28 cellular contexts compared by ENCODE assay signal in the genomic region with DNA sequence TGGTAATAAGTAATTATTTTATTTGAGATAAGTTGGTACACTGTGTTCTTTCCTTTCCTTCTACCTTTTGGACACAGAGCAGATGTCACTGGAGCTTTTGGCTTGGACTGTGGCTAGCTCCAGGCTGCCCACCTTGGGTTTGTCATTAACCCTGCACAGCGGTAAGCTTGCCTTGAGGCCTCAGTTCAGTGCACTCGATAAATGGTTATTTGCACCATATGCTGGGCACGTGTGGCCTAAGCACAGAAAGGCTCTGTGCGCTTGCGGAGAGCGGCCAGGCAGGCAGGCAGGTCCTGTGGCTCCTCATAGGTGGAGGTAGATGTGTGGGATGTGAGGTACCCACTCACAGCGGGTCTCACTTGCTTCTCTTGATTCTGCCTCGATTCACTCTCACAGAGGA.
"Had no signal": no experiment of that assay in that cellular context is flagged by ENCODE, and none has a peak within 500 bp of the region (broad histone marks: within the 10 kb centered on the region; RNA-seq: fewer than 3 reads in every experiment).

No MANE protein-coding gene starts in this region.

- H3K27ac ChIP-seq: neutrophil, pancreas, psoas muscle, right lobe of liver, sigmoid colon, suprapubic skin, testis, tibial artery, transverse colon, upper lobe of left lung, vagina had no signal

- H3K36me3 Mint-ChIP-seq: natural killer cell treated with Interleukin-12 subunit alpha and Interleukin-12 subunit beta and Interleukin-15 and Interleukin-18, amount 100 ng/mL, for 72 hours; stimulated activated memory B cell treated with anti-CD40 and anti-IgM and Interleukin-4, amounts not matched to agents 10 μg/mL and 1 μg/mL and 100 μg/mL, for 72 hours had no signal

- H3K4me3 Mint-ChIP-seq: naive thymus-derived CD8-positive, alpha-beta T cell; natural killer cell treated with Interleukin-12 subunit alpha and Interleukin-12 subunit beta and Interleukin-15 and Interleukin-18, amount 100 ng/mL, for 72 hours; nephron progenitor cell; neural crest cell; stimulated activated memory B cell treated with anti-CD40 and anti-IgM and Interleukin-4, amounts not matched to agents 10 μg/mL and 1 μg/mL and 100 μg/mL, for 72 hours; stimulated activated naive CD8-positive, alpha-beta T cell treated with anti-CD3 and anti-CD28 coated beads, Interleukin-15, amount 100 ng/mL, for 72 hours had no signal

- H3K27ac Mint-ChIP-seq: naive thymus-derived CD8-positive, alpha-beta T cell; natural killer cell treated with Interleukin-12 subunit alpha and Interleukin-12 subunit beta and Interleukin-15 and Interleukin-18, amount 100 ng/mL, for 72 hours; nephron progenitor cell; progenitor cell of endocrine pancreas; stimulated activated memory B cell treated with anti-CD40 and anti-IgM and Interleukin-4, amounts not matched to agents 10 μg/mL and 1 μg/mL and 100 μg/mL, for 72 hours; stimulated activated naive CD8-positive, alpha-beta T cell treated with anti-CD3 and anti-CD28 coated beads, Interleukin-15, amount 100 ng/mL, for 72 hours had no signal

- ATAC-seq: naive thymus-derived CD8-positive, alpha-beta T cell; natural killer cell treated with Interleukin-12 subunit alpha and Interleukin-12 subunit beta and Interleukin-15 and Interleukin-18, amount 100 ng/mL, for 72 hours; pancreas; psoas muscle; right cardiac atrium; right lobe of liver; stimulated activated memory B cell treated with anti-CD40 and anti-IgM and Interleukin-4, amounts not matched to agents 10 μg/mL and 1 μg/mL and 100 μg/mL, for 72 hours; stimulated activated naive CD8-positive, alpha-beta T cell treated with anti-CD3 and anti-CD28 coated beads, Interleukin-15, amount 100 ng/mL, for 72 hours; stimulated activated naive CD8-positive, alpha-beta T cell treated with anti-CD3 and anti-CD28 coated beads, Interleukin-15, Interleukin-2, amounts not matched to agents 100 U/mL and 50 U/mL, for 24 hours had no signal

- H3K9me3 Mint-ChIP-seq: natural killer cell treated with Interleukin-12 subunit alpha and Interleukin-12 subunit beta and Interleukin-15 and Interleukin-18, amount 100 ng/mL, for 72 hours; nephron progenitor cell; neural crest cell had no signal

- H3K27me3 ChIP-seq: pancreas, right lobe of liver, testis, tibial artery, upper lobe of left lung, vagina had no signal

- H3K4me1 Mint-ChIP-seq: stimulated activated memory B cell treated with anti-CD40 and anti-IgM and Interleukin-4, amounts not matched to agents 10 μg/mL and 1 μg/mL and 100 μg/mL, for 72 hours had no signal

- H3K36me3 ChIP-seq: neutrophil, pancreas, right lobe of liver, sigmoid colon, suprapubic skin, tibial artery, transverse colon, upper lobe of left lung, vagina had no signal

- DNase-seq: naive thymus-derived CD8-positive, alpha-beta T cell; nephron progenitor cell; nucleus accumbens; pancreas; psoas muscle; right cardiac atrium; right lobe of liver; sigmoid colon; small intestine; stimulated activated CD4-positive, alpha-beta T cell treated with anti-CD3 and anti-CD28 coated beads, Interleukin-15, amount 100 ng/mL, for 24 hours; stimulated activated CD4-positive, alpha-beta T cell treated with anti-CD3 and anti-CD28 coated beads, Interleukin-2, amount 100 ng/mL, for 24 hours; stimulated activated CD4-positive, alpha-beta T cell treated with anti-CD3 and anti-CD28 coated beads, Interleukin-4, amount 100 ng/mL, for 1 hour; stimulated activated CD4-positive, alpha-beta T cell treated with anti-CD3 and anti-CD28 coated beads, Interleukin-4, amount 100 ng/mL, for 4 hours; stimulated activated CD8-positive, alpha-beta memory T cell treated with anti-CD3 and anti-CD28 coated beads, Interleukin-4, amount 100 ng/mL, for 48 hours; stimulated activated naive CD4-positive, alpha-beta T cell; stimulated activated naive CD8-positive, alpha-beta T cell treated with anti-CD3 and anti-CD28 coated beads, Interleukin-15, amount 100 ng/mL, for 72 hours; stimulated activated naive CD8-positive, alpha-beta T cell treated with anti-CD3 and anti-CD28 coated beads, Interleukin-15, Interleukin-2, amounts not matched to agents 100 U/mL and 50 U/mL, for 24 hours; testis; tibial artery; transverse colon had no signal

- H3K4me1 ChIP-seq: pancreas, psoas muscle, testis had no signal

- H3K4me3 ChIP-seq: pancreas, psoas muscle, right lobe of liver, sigmoid colon, suprapubic skin, testis, tibial artery, transverse colon, upper lobe of left lung, vagina had no signal

- H3K9me3 ChIP-seq: neutrophil, pancreas, psoas muscle, right lobe of liver, suprapubic skin, testis, tibial artery, transverse colon, upper lobe of left lung, vagina had no signal
